Comparison of ENCODE assay signal across 8 cellular contexts in the genomic region with DNA sequence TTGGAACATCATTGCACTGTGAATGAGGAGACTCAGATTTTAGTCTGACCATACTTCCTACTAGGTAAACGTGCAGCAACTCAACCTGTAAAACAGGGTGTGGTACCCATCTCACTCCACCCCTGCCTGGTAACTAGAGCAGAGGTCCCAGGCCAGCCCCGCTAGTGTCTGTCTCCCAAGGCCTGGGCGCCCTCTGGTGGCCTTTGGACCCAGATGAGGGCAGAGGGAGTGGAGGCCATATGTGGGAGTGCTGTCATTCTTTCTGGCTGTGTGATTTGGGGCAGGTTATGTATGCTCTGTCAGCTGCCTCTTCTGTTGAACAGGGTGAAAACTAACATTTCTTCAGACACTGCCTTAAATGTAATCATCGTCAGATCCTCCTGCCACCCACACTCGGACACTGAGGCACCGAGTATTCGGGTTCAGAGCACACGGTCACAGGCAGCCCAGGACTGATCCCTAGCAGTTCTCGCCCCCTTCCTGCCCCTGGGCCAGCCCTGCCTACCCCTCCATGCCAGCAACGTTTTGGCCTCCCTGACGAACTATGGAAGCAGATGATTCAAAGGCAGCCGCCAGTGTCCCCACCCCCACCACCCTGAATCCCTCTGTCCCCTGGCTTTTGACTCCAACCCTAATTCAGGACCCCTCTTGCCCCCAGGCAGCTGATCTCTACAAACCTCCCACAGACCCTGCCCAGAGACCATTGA.
DNase-seq lines count a peak whose midpoint lies in the region; ATAC-seq and TF ChIP-seq lines count a peak whose summit lies in the region.

No MANE protein-coding gene starts in this region.

- TF ChIP-seq CTCF in CD14-positive monocyte (IDR thresholded peaks at IDR 0.05), result peak; percentile 93

- H3K27ac Mint-ChIP-seq in CD14-positive monocyte, result peak overlapping the region in 3 of 7 donors; percentile 6 to 42 (median 38)

- intact Hi-C loops in CD14-positive monocyte (cut with micrococcal nuclease), result loop anchor here (5.0 to 10.0 kb wide), 4 partner anchors 93 to 377 kb away; no protein-coding TSS in a partner anchor

- H3K27me3 Mint-ChIP-seq in CD14-positive monocyte (ENCODE audit: low read depth in 3 of 3), result peaks cover 16 to 24% (median 18%) of the 10 kb centered on the region in 3 donors

- peak overlapping the region in 1 of 2 donors; percentile 16 for H3K4me3 Mint-ChIP-seq in CD14-positive monocyte

- ATAC-seq in GM19324 (IDR thresholded peaks at IDR 0.05; ENCODE audit: low FRiP score, unreplicated experiment), result peak; percentile 67
- peak; percentile 74 for ATAC-seq in HG03439 (IDR thresholded peaks at IDR 0.05; ENCODE audit: unreplicated experiment)

- no peaks in the 10 kb centered on the region for H3K36me3 Mint-ChIP-seq in CD14-positive monocyte

- DNase-seq in CD14-positive monocyte (ENCODE audit: low spot score), result peak; percentile 71
- peak; percentile 81 for DNase-seq in NCI-H748 (lab: John Stamatoyannopoulos, UW; ENCODE audit: unreplicated experiment)
- peak; percentile 90 to 92 for DNase-seq in activated CD4-positive, alpha-beta T cell treated with anti-CD3 and anti-CD28 coated beads, Interleukin-2, amount 50 U/mL, for 48 hours
- DNase-seq in dermis microvascular lymphatic vessel endothelial cell (ENCODE audit: low read depth in 2 of 2), result peak; percentile 51 to 76
- DNase-seq in medulla oblongata (ENCODE audit: extremely low spot score), result peak; percentile 90
- DNase-seq in stimulated activated CD8-positive, alpha-beta memory T cell treated with anti-CD3 and anti-CD28 coated beads, Interleukin-15, amount 100 ng/mL, for 1 hour (ENCODE audit: low read depth), result peak; percentile 74

- H3K9me3 Mint-ChIP-seq in CD14-positive monocyte, result peaks cover 0 to 2% (median 0%) of the 10 kb centered on the region in 7 donors

- H3K4me1 Mint-ChIP-seq in CD14-positive monocyte, result peaks cover 35% of the 10 kb centered on the region

Comparison
In these comparisons a context has a peak if more than half of its experiments do, and no peak if none do; other contexts are left out.
1. Peak in every context shown above with its lines: DNase-seq and ATAC-seq.